Comparison of ENCODE assay signal across 11 cellular contexts in genomic region chr1:1217621-1218523, GRCh38. TPM values are rescaled to one million over a fixed set of nuclear protein-coding genes. Genes with fewer than 3 reads are reported as not detected.
A peak's percentile ranks its signal among the peaks of the same experiment; 100 is the strongest.
DNase-seq lines count a peak whose midpoint lies in the region; ATAC-seq lines count a peak whose summit lies in the region.
"Had no signal": no experiment of that assay in that cellular context is flagged by ENCODE, and none has a peak within 500 bp of the region (broad histone marks: within the 10 kb centered on the region; RNA-seq: fewer than 3 reads in every experiment).

No MANE protein-coding gene starts in this region.

- ATAC-seq in HG02642 (IDR thresholded peaks at IDR 0.05; ENCODE audit: poor library complexity, unreplicated experiment) (no peak), GM21576 (IDR thresholded peaks at IDR 0.05; ENCODE audit: unreplicated experiment) (no peak), HG02623 (IDR thresholded peaks at IDR 0.05; ENCODE audit: unreplicated experiment) (no peak)

- DNase-seq in COLO668 (lab: John Stamatoyannopoulos, UW; ENCODE audit: unreplicated experiment) (peak; percentile 78), HT1080 (ENCODE audit: low read depth) (peak; percentile 19), kidney tubule cell (ENCODE audit: low spot score) (peak; percentile 47), ACHN (no peak)
- peak; percentile 49 for DNase-seq in activated T-helper 9 cell treated with anti-CD3 and anti-CD28 coated beads, Interleukin-2, amount 50 U/mL, for 16 hours (ENCODE audit: low read depth)
- DNase-seq: activated CD8-positive, alpha-beta memory T cell treated with anti-CD3 and anti-CD28 coated beads, Interleukin-2, amount 50 U/mL, for 48 hours; NCI-H524 treated with DMSO at 0.1 percent for 48 hours; SK-N-SH had no signal

- in situ Hi-C loops in ACHN (cut with HindIII; ENCODE audit: low pct_ligation_motif_present, low pct_unique_long_range_greater_than_20kb, low sequenced_read_pairs) = no loop called here

RNA-seq across cellular contexts. Expression of gene TNFRSF4, which starts 3.9 kb away (rescaled TPM):
- total RNA-seq in HT1080 (2014; rRNA removed; shearing (Covaris generic)) = 0.88 TPM in 1 of 2 replicates, not detected in the other
- polyA plus RNA-seq in HT1080 (2015; cell fraction: cytosol; rRNA removed) = not detected in 2 replicates
- polyA plus RNA-seq in HT1080 (2015; cell fraction: nucleus; rRNA removed) = 0.11 TPM in 1 of 2 replicates, not detected in the other
- polyA plus RNA-seq: SK-N-SH had no signal

RNA-seq across cellular contexts. Expression of gene TNFRSF18, which starts 11.5 kb away (rescaled TPM):
- total RNA-seq in HT1080 (2014; rRNA removed; shearing (Covaris generic)) = not detected in 2 replicates
- not detected in 2 replicates for polyA plus RNA-seq in HT1080 (2015; cell fraction: cytosol; rRNA removed)
- polyA plus RNA-seq in HT1080 (2015; cell fraction: nucleus; rRNA removed) = not detected in 2 replicates

RNA-seq across cellular contexts. Expression of gene SDF4, which starts 13.9 kb away (rescaled TPM):
- total RNA-seq in HT1080 (2014; rRNA removed; shearing (Covaris generic)) = 110 and 119 TPM in 2 replicates
- polyA plus RNA-seq in HT1080 (2015; cell fraction: cytosol; rRNA removed) = 179 and 186 TPM in 2 replicates
- polyA plus RNA-seq in HT1080 (2015; cell fraction: nucleus; rRNA removed) = 142 and 146 TPM in 2 replicates

RNA-seq across cellular contexts. Expression of gene B3GALT6, which starts 14.2 kb away (rescaled TPM):
- total RNA-seq in HT1080 (2014; rRNA removed; shearing (Covaris generic)) = 27.3 and 37.6 TPM in 2 replicates
- polyA plus RNA-seq in HT1080 (2015; cell fraction: cytosol; rRNA removed) = 26.7 and 29.9 TPM in 2 replicates
- polyA plus RNA-seq in HT1080 (2015; cell fraction: nucleus; rRNA removed) = 13.7 and 16.3 TPM in 2 replicates

RNA-seq across cellular contexts. Expression of gene C1QTNF12, which starts 28.6 kb away (rescaled TPM):
- 0.40 and 1.5 TPM in 2 replicates for total RNA-seq in HT1080 (2014; rRNA removed; shearing (Covaris generic))
- polyA plus RNA-seq in HT1080 (2015; cell fraction: cytosol; rRNA removed) = 0.45 and 0.70 TPM in 2 replicates
- 5.1 and 9.5 TPM in 2 replicates for polyA plus RNA-seq in HT1080 (2015; cell fraction: nucleus; rRNA removed)
